In the genomic region with DNA sequence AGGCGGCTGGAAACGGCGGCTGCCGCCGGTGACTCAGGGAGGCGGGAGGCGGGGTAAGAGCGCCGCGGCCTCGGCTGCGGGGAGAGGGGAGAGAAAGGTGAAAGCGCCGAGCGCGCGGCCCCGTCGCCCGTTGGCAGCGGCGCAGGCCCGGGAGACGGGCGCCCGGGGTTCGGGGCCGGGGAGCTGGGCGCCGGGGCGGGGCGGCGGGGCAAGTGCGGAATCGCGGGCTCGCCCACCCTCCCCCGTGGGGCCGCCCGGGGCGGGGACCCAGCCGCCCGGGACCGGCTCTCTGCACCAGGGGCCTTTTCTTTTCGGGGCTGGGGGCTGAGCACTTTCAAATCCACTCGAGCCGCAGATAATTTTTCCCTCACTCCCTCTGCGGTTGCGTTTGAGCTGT, we compare ENCODE assay signal across 1 cellular context.
TF ChIP-seq lines count a peak whose summit lies in the region.

No MANE protein-coding gene starts in this region.

TF ChIP-seq in GM12878, 131 proteins besides CTCF, POLR2A, EP300 and RAD21 (continued from another document):
- TF ChIP-seq, protein P1, sequence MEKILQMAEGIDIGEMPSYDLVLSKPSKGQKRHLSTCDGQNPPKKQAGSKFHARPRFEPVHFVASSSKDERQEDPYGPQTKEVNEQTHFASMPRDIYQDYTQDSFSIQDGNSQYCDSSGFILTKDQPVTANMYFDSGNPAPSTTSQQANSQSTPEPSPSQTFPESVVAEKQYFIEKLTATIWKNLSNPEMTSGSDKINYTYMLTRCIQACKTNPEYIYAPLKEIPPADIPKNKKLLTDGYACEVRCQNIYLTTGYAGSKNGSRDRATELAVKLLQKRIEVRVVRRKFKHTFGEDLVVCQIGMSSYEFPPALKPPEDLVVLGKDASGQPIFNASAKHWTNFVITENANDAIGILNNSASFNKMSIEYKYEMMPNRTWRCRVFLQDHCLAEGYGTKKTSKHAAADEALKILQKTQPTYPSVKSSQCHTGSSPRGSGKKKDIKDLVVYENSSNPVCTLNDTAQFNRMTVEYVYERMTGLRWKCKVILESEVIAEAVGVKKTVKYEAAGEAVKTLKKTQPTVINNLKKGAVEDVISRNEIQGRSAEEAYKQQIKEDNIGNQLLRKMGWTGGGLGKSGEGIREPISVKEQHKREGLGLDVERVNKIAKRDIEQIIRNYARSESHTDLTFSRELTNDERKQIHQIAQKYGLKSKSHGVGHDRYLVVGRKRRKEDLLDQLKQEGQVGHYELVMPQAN (conservative IDR thresholded peaks at IDR 0.05), result peak; percentile 77
- TF ChIP-seq TBL1XR1 (IDR thresholded peaks at IDR 0.05; ENCODE audit: low read depth, low read length), result no peak
